In genomic region chr20:31514154-31515071, GRCh38 we compare ENCODE assay signal across 8 cellular contexts. TPM values are rescaled to one million over a fixed set of nuclear protein-coding genes. Genes with fewer than 3 reads are reported as not detected.
DNase-seq lines count a peak whose midpoint lies in the region; TF ChIP-seq lines count a peak whose summit lies in the region.

TSS of gene HM13 (plus strand) at chr20:31514442. CDS start at chr20:31514552, 110 bp downstream.

- CTCF ChIA-PET in Caco-2 (lab: Charles Lee), result interaction anchor here (0.6 to 3.0 kb wide), 17 partner anchors 8 to 255 kb away, joined by 3 to 25 read pairs (median 6); no protein-coding TSS in a partner anchor

- peaks cover 4% of the 10 kb centered on the region for H3K36me3 ChIP-seq in Caco-2 (ENCODE audit: control insufficient read depth, insufficient read depth, low read length)

- POLR2A ChIA-PET in Caco-2 (lab: Charles Lee), result interaction anchor here (0.6 kb wide), 1 partner anchor 98 kb away, joined by 6 read pairs; no protein-coding TSS in a partner anchor

- H3K9me3 Mint-ChIP-seq in Caco-2 (ENCODE audit: unreplicated experiment) (no peaks in the 10 kb centered on the region), endothelial cell (ENCODE audit: unreplicated experiment) (no peaks in the 10 kb centered on the region)

- H3K4me3 Mint-ChIP-seq in Caco-2 (ENCODE audit: unreplicated experiment) (no peak within 1 kb of the TSS), endothelial cell (ENCODE audit: unreplicated experiment) (peak within 1 kb of the TSS; percentile 81)

- no peaks in the 10 kb centered on the region for H3K27me3 Mint-ChIP-seq in Caco-2 (ENCODE audit: insufficient read depth, unreplicated experiment)
- H3K27me3 Mint-ChIP-seq in endothelial cell (ENCODE audit: unreplicated experiment), result peaks cover 4% of the 10 kb centered on the region

- DNase-seq in Caco-2 (peak; percentile 97 to 98), GM20000 (ENCODE audit: low spot score) (peak; percentile 94), HT1080 (ENCODE audit: low read depth) (peak; percentile 88), NOMO-1 treated with dmso at 0.1 percent for 144 hours (lab: John Stamatoyannopoulos, UW; ENCODE audit: unreplicated experiment) (peak; percentile 75), endothelial cell (ENCODE audit: low spot score) (peak; percentile 97), midbrain (lab: John Stamatoyannopoulos, UW) (peak; percentile 94)
- peak; percentile 67 for DNase-seq in activated CD8-positive, alpha-beta memory T cell treated with anti-CD3 and anti-CD28 coated beads, Interleukin-2, amount 50 U/mL, for 24 hours (ENCODE audit: extremely low read depth)
- peak; percentile 75 to 78 for DNase-seq in stimulated activated CD8-positive, alpha-beta memory T cell treated with anti-CD3 and anti-CD28 coated beads, Interleukin-2, amount 100 ng/mL, for 1 hour (ENCODE audit: low read depth in 2 of 2)

- peak within 1 kb of the TSS; percentile 74 for H3K4me3 ChIP-seq in Caco-2 (ENCODE audit: low read depth, low read length)

- peaks cover 22% of the 10 kb centered on the region for H3K4me1 ChIP-seq in Caco-2

- no peaks in the 10 kb centered on the region for H3K4me1 Mint-ChIP-seq in Caco-2 (ENCODE audit: low read depth, unreplicated experiment)
- H3K4me1 Mint-ChIP-seq in endothelial cell (ENCODE audit: unreplicated experiment), result no peaks in the 10 kb centered on the region

- BruUV-seq in Caco-2 (replicated peaks; lab: Mats Ljungman, UMichigan), result no TSS peak

- TF ChIP-seq CTCF in Caco-2 (IDR thresholded peaks at IDR 0.05; ENCODE audit: insufficient read depth in 1 of 2, low read depth in 1 of 2, low read length in 1 of 2, severe bottlenecking in 1 of 2, unreplicated experiment in 1 of 2) (peak; percentile 98 to 100), GM20000 (IDR thresholded peaks at IDR 0.05; ENCODE audit: extremely low read depth, missing control alignments) (peak; percentile 95), endothelial cell (IDR thresholded peaks at IDR 0.05; ENCODE audit: unreplicated experiment) (peak; percentile 96)

- H3K9me3 ChIP-seq in Caco-2, result no peaks in the 10 kb centered on the region

- H3K36me3 Mint-ChIP-seq in Caco-2 (ENCODE audit: insufficient read depth, unreplicated experiment) (peaks cover 8% of the 10 kb centered on the region), endothelial cell (ENCODE audit: low read depth, unreplicated experiment) (no peaks in the 10 kb centered on the region)

- H3K27me3 ChIP-seq in Caco-2 (replicated peaks; ENCODE audit: control insufficient read depth, insufficient read depth, low read length), result no peaks in the 10 kb centered on the region

- intact Hi-C loops in Caco-2 (cut with micrococcal nuclease; ENCODE audit: unreplicated experiment), result loop anchor here (2.0 kb wide), 2 partner anchors 38 to 96 kb away; no protein-coding TSS in a partner anchor

- H3K27ac Mint-ChIP-seq in Caco-2 (ENCODE audit: unreplicated experiment) (no peak within 1 kb of the TSS), endothelial cell (ENCODE audit: unreplicated experiment) (peak within 1 kb of the TSS; percentile 65)

RNA-seq across cellular contexts. Expression of gene HM13, which starts in this region (rescaled TPM):
- total RNA-seq in Caco-2 (2022) (435 and 443 TPM in 2 replicates), endothelial cell (ENCODE audit: unreplicated experiment) (153 TPM)
- 64.3 and 83.5 TPM in 2 replicates for total RNA-seq in HT1080 (2014; rRNA removed; shearing (Covaris generic))
- 193 and 201 TPM in 2 replicates for polyA plus RNA-seq in HT1080 (2015; cell fraction: cytosol; rRNA removed)
- polyA plus RNA-seq in HT1080 (2015; cell fraction: nucleus; rRNA removed), result 243 and 272 TPM in 2 replicates

Comparison
In these comparisons a context has a peak if more than half of its experiments do, and no peak if none do; other contexts are left out.
1. Peak in every context shown above with its lines: DNase-seq and H3K4me3 ChIP-seq.